ENCODE assay signal across 2 cellular contexts in the genomic region with DNA sequence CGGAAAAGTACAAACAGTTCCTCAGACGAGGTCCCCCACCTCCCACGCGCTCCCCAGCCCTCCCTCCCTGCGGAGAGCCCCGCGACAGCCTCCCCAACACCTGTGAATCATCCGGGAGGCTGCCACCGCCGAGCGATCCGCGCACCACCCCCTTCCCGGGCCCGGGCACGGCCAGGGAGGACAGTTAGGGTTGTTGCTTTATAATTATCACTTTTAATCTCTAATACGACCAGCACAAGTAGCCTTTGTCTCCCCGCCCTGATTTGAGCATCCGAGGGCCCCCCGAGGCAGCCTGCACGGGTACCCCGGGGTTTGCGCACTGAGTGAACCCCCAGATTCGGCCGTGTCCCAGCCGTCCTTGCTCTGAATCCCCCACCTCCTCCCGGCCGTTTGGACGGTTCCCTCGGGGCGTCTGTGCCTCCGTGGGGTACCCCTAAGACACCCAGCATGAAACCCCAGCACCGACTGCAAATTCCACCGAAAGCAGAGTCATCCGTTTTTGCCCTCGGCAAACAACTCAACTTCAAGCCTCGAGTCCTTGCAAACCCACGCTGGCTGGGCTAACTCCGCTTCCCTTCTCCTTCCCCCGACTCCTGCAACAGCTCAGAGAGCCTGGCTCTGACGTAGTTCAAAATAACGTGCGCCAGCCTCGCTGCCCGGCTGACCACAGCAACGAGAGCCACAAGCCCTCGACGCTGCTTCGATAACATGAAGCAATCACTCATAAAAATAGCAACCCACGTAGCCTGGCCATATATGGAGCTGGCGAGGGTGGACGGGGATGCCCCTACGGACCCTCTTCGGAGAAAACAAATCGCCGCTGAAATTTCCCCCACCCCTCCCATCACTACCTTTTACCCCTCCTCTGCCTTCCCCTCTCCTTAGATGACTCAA.
TF ChIP-seq lines count a peak whose summit lies in the region.

No MANE protein-coding gene starts in this region.

TF ChIP-seq in A549, 52 proteins besides CTCF, POLR2A, EP300 and RAD21 (continued from another document):
- TF ChIP-seq, protein P1, sequence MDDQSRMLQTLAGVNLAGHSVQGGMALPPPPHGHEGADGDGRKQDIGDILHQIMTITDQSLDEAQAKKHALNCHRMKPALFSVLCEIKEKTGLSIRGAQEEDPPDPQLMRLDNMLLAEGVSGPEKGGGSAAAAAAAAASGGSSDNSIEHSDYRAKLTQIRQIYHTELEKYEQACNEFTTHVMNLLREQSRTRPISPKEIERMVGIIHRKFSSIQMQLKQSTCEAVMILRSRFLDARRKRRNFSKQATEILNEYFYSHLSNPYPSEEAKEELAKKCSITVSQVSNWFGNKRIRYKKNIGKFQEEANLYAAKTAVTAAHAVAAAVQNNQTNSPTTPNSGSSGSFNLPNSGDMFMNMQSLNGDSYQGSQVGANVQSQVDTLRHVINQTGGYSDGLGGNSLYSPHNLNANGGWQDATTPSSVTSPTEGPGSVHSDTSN (IDR thresholded peaks at IDR 0.05), result no peak
- TF ChIP-seq GATA3 (IDR thresholded peaks at IDR 0.05; ENCODE audit: borderline replicate concordance) (peak; percentile 40; the same call in 1 of the 2 replicates), HOXB5 (CRISPR knock-in tag; IDR thresholded peaks at IDR 0.05) (peak; percentile 86), CEBPB (IDR thresholded peaks at IDR 0.05) (peak; percentile 65 to 86), RCOR1 (IDR thresholded peaks at IDR 0.05; ENCODE audit: low read depth, low read length) (no peak), ZFP36 (IDR thresholded peaks at IDR 0.05; ENCODE audit: borderline replicate concordance, partially characterized antibody) (peak; percentile 40), CHD4 (IDR thresholded peaks at IDR 0.05; ENCODE audit: borderline replicate concordance) (no peak), MYC (IDR thresholded peaks at IDR 0.05; ENCODE audit: borderline replicate concordance, low read length) (0 out of 2 replicates have a peak, but pooled peaks have one; percentile 50), HOXB13 (CRISPR knock-in tag; IDR thresholded peaks at IDR 0.05; ENCODE audit: low read depth) (peak; percentile 96), PHF8 (IDR thresholded peaks at IDR 0.05; ENCODE audit: borderline replicate concordance, low read depth) (no peak), KDM1A (IDR thresholded peaks at IDR 0.05; ENCODE audit: low read depth) (no peak), CBX2 (IDR thresholded peaks at IDR 0.05; ENCODE audit: borderline replicate concordance, low read depth) (no peak), HEYL (CRISPR knock-in tag; IDR thresholded peaks at IDR 0.05) (no peak), MAZ (IDR thresholded peaks at IDR 0.05; ENCODE audit: borderline replicate concordance, low read depth, low read length) (no peak)
- TF ChIP-seq, protein P2, sequence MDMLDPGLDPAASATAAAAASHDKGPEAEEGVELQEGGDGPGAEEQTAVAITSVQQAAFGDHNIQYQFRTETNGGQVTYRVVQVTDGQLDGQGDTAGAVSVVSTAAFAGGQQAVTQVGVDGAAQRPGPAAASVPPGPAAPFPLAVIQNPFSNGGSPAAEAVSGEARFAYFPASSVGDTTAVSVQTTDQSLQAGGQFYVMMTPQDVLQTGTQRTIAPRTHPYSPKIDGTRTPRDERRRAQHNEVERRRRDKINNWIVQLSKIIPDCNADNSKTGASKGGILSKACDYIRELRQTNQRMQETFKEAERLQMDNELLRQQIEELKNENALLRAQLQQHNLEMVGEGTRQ (IDR thresholded peaks at IDR 0.05), result peak; percentile 14; the same call in 1 of the 2 replicates
- TF ChIP-seq, protein P3, sequence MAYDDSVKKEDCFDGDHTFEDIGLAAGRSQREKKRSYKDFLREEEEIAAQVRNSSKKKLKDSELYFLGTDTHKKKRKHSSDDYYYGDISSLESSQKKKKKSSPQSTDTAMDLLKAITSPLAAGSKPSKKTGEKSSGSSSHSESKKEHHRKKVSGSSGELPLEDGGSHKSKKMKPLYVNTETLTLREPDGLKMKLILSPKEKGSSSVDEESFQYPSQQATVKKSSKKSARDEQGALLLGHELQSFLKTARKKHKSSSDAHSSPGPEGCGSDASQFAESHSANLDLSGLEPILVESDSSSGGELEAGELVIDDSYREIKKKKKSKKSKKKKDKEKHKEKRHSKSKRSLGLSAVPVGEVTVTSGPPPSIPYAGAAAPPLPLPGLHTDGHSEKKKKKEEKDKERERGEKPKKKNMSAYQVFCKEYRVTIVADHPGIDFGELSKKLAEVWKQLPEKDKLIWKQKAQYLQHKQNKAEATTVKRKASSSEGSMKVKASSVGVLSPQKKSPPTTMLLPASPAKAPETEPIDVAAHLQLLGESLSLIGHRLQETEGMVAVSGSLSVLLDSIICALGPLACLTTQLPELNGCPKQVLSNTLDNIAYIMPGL (CRISPR knock-in tag; IDR thresholded peaks at IDR 0.05; ENCODE audit: borderline replicate concordance), result no peak
- TF ChIP-seq, protein P4, sequence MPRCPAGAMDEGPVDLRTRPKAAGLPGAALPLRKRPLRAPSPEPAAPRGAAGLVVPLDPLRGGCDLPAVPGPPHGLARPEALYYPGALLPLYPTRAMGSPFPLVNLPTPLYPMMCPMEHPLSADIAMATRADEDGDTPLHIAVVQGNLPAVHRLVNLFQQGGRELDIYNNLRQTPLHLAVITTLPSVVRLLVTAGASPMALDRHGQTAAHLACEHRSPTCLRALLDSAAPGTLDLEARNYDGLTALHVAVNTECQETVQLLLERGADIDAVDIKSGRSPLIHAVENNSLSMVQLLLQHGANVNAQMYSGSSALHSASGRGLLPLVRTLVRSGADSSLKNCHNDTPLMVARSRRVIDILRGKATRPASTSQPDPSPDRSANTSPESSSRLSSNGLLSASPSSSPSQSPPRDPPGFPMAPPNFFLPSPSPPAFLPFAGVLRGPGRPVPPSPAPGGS (IDR thresholded peaks at IDR 0.05), result no peak; the same call in 2 of the 3 replicates
- TF ChIP-seq, protein P5, sequence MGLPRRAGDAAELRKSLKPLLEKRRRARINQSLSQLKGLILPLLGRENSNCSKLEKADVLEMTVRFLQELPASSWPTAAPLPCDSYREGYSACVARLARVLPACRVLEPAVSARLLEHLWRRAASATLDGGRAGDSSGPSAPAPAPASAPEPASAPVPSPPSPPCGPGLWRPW (IDR thresholded peaks at IDR 0.05), result no peak

TF ChIP-seq in HEK293, 187 proteins besides CTCF, POLR2A, EP300 and RAD21 (continued from another document and continues in another):
- TF ChIP-seq, protein P6, sequence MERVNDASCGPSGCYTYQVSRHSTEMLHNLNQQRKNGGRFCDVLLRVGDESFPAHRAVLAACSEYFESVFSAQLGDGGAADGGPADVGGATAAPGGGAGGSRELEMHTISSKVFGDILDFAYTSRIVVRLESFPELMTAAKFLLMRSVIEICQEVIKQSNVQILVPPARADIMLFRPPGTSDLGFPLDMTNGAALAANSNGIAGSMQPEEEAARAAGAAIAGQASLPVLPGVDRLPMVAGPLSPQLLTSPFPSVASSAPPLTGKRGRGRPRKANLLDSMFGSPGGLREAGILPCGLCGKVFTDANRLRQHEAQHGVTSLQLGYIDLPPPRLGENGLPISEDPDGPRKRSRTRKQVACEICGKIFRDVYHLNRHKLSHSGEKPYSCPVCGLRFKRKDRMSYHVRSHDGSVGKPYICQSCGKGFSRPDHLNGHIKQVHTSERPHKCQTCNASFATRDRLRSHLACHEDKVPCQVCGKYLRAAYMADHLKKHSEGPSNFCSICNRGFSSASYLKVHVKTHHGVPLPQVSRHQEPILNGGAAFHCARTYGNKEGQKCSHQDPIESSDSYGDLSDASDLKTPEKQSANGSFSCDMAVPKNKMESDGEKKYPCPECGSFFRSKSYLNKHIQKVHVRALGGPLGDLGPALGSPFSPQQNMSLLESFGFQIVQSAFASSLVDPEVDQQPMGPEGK (tag by site-specific recombination; IDR thresholded peaks at IDR 0.05), result no peak
- peak; percentile 72 for TF ChIP-seq ZBTB20 (tag by site-specific recombination; IDR thresholded peaks at IDR 0.05)
- no peak for TF ChIP-seq ZNF169 (tag by site-specific recombination; IDR thresholded peaks at IDR 0.05)
- TF ChIP-seq ZNF654 (tag by site-specific recombination; IDR thresholded peaks at IDR 0.05; ENCODE audit: low read depth), result no peak
- peak; percentile 65 for TF ChIP-seq ZNF341 (tag by site-specific recombination; IDR thresholded peaks at IDR 0.05; ENCODE audit: low read depth)
- no peak for TF ChIP-seq ZNF140 (tag by site-specific recombination; IDR thresholded peaks at IDR 0.05)
- TF ChIP-seq, protein P7, sequence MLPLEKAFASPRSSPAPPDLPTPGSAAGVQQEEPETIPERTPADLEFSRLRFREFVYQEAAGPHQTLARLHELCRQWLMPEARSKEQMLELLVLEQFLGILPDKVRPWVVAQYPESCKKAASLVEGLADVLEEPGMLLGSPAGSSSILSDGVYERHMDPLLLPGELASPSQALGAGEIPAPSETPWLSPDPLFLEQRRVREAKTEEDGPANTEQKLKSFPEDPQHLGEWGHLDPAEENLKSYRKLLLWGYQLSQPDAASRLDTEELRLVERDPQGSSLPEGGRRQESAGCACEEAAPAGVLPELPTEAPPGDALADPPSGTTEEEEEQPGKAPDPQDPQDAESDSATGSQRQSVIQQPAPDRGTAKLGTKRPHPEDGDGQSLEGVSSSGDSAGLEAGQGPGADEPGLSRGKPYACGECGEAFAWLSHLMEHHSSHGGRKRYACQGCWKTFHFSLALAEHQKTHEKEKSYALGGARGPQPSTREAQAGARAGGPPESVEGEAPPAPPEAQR (tag by site-specific recombination; IDR thresholded peaks at IDR 0.05), result no peak
- TF ChIP-seq ZXDB (tag by site-specific recombination; IDR thresholded peaks at IDR 0.05), result peak; percentile 55; the same call in 1 of the 2 replicates
- TF ChIP-seq, protein P8, sequence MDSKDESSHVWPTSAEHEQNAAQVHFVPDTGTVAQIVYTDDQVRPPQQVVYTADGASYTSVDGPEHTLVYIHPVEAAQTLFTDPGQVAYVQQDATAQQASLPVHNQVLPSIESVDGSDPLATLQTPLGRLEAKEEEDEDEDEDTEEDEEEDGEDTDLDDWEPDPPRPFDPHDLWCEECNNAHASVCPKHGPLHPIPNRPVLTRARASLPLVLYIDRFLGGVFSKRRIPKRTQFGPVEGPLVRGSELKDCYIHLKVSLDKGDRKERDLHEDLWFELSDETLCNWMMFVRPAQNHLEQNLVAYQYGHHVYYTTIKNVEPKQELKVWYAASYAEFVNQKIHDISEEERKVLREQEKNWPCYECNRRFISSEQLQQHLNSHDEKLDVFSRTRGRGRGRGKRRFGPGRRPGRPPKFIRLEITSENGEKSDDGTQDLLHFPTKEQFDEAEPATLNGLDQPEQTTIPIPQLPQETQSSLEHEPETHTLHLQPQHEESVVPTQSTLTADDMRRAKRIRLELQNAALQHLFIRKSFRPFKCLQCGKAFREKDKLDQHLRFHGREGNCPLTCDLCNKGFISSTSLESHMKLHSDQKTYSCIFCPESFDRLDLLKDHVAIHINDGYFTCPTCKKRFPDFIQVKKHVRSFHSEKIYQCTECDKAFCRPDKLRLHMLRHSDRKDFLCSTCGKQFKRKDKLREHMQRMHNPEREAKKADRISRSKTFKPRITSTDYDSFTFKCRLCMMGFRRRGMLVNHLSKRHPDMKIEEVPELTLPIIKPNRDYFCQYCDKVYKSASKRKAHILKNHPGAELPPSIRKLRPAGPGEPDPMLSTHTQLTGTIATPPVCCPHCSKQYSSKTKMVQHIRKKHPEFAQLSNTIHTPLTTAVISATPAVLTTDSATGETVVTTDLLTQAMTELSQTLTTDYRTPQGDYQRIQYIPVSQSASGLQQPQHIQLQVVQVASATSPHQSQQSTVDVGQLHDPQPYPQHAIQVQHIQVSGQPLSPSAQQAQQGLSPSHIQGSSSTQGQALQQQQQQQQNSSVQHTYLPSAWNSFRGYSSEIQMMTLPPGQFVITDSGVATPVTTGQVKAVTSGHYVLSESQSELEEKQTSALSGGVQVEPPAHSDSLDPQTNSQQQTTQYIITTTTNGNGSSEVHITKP (tag by site-specific recombination; IDR thresholded peaks at IDR 0.05), result peak; percentile 87
- TF ChIP-seq KLF8 (tag by site-specific recombination; IDR thresholded peaks at IDR 0.05), result no peak
- TF ChIP-seq MYNN (tag by site-specific recombination; IDR thresholded peaks at IDR 0.05; ENCODE audit: borderline replicate concordance), result no peak
- no peak for TF ChIP-seq ZNF16 (tag by site-specific recombination; IDR thresholded peaks at IDR 0.05; ENCODE audit: low read depth)
- TF ChIP-seq, protein P9, sequence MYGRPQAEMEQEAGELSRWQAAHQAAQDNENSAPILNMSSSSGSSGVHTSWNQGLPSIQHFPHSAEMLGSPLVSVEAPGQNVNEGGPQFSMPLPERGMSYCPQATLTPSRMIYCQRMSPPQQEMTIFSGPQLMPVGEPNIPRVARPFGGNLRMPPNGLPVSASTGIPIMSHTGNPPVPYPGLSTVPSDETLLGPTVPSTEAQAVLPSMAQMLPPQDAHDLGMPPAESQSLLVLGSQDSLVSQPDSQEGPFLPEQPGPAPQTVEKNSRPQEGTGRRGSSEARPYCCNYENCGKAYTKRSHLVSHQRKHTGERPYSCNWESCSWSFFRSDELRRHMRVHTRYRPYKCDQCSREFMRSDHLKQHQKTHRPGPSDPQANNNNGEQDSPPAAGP (tag by site-specific recombination; IDR thresholded peaks at IDR 0.05), result 0 out of 2 replicates have a peak, but pooled peaks have one; percentile 37
- no peak for TF ChIP-seq ZNF747 (tag by site-specific recombination; IDR thresholded peaks at IDR 0.05)
- TF ChIP-seq, protein P10, sequence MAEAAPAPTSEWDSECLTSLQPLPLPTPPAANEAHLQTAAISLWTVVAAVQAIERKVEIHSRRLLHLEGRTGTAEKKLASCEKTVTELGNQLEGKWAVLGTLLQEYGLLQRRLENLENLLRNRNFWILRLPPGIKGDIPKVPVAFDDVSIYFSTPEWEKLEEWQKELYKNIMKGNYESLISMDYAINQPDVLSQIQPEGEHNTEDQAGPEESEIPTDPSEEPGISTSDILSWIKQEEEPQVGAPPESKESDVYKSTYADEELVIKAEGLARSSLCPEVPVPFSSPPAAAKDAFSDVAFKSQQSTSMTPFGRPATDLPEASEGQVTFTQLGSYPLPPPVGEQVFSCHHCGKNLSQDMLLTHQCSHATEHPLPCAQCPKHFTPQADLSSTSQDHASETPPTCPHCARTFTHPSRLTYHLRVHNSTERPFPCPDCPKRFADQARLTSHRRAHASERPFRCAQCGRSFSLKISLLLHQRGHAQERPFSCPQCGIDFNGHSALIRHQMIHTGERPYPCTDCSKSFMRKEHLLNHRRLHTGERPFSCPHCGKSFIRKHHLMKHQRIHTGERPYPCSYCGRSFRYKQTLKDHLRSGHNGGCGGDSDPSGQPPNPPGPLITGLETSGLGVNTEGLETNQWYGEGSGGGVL (tag by site-specific recombination; IDR thresholded peaks at IDR 0.05), result peak; percentile 76
- peak; percentile 69; the same call in 1 of the 2 replicates for TF ChIP-seq BCL11A (tag by site-specific recombination; IDR thresholded peaks at IDR 0.05; ENCODE audit: low read depth)
- TF ChIP-seq ZNF501 (tag by site-specific recombination; IDR thresholded peaks at IDR 0.05), result no peak
- no peak for TF ChIP-seq ZNF221 (tag by site-specific recombination; IDR thresholded peaks at IDR 0.05; ENCODE audit: borderline replicate concordance)
- TF ChIP-seq EGR2 (tag by site-specific recombination; IDR thresholded peaks at IDR 0.05; ENCODE audit: low read depth), result no peak
- no peak for TF ChIP-seq ZFP41 (tag by site-specific recombination; IDR thresholded peaks at IDR 0.05; ENCODE audit: borderline replicate concordance)
- no peak for TF ChIP-seq ZNF510 (tag by site-specific recombination; IDR thresholded peaks at IDR 0.05; ENCODE audit: insufficient replicate concordance)
- no peak for TF ChIP-seq ZNF785 (tag by site-specific recombination; IDR thresholded peaks at IDR 0.05)
- no peak for TF ChIP-seq SCRT1 (tag by site-specific recombination; IDR thresholded peaks at IDR 0.05; ENCODE audit: borderline replicate concordance)
- peak; percentile 49 for TF ChIP-seq ZFHX2 (tag by site-specific recombination; conservative IDR thresholded peaks at IDR 0.05)
- TF ChIP-seq ZFP69B (tag by site-specific recombination; IDR thresholded peaks at IDR 0.05), result peak; percentile 45; the same call in 1 of the 2 replicates
